Comparison of ENCODE assay signal across 15 cellular contexts in genomic region chr19:46945668-46946067, GRCh38.
DNase-seq lines count a peak whose midpoint lies in the region; ATAC-seq, FAIRE-seq and TF ChIP-seq lines count a peak whose summit lies in the region.
"Had no signal": no experiment of that assay in that cellular context is flagged by ENCODE, and none has a peak within 500 bp of the region (broad histone marks: within the 10 kb centered on the region; RNA-seq: fewer than 3 reads in every experiment).

No MANE protein-coding gene starts in this region.

- no peaks in the 10 kb centered on the region for H3K27me3 Mint-ChIP-seq in astrocyte (ENCODE audit: low read depth, unreplicated experiment)
- H3K27me3 Mint-ChIP-seq: B cell; stimulated activated naive CD8-positive, alpha-beta T cell treated with anti-CD3 and anti-CD28 coated beads, Interleukin-15, amount 100 ng/mL, for 72 hours had no signal

- peak overlapping the region; percentile 51 for H3K27ac ChIP-seq in A673 (ENCODE audit: low read depth, low read length, poor library complexity, severe bottlenecking)
- H3K27ac ChIP-seq in astrocyte (ENCODE audit: low read depth, low read length), result peak overlapping the region; percentile 13
- H3K27ac ChIP-seq in right cardiac atrium (ENCODE audit: low read length), result peak overlapping the region; percentile 66
- H3K27ac ChIP-seq in prostate gland, result peak overlapping the region; percentile 8 to 26
- H3K27ac ChIP-seq: HL-60 had no signal

- H3K27me3 ChIP-seq in A673 (replicated peaks; ENCODE audit: insufficient read depth, low read depth, low read length, poor library complexity), result no peaks in the 10 kb centered on the region
- H3K27me3 ChIP-seq in astrocyte (ENCODE audit: insufficient read depth, low read length), result no peaks in the 10 kb centered on the region
- no peaks in the 10 kb centered on the region for H3K27me3 ChIP-seq in right cardiac atrium (ENCODE audit: control insufficient read depth, insufficient read depth)
- no peaks in the 10 kb centered on the region for H3K27me3 ChIP-seq in prostate gland (replicated peaks; ENCODE audit: insufficient read depth)

- FAIRE-seq in astrocyte (lab: Jason Lieb, UNC), result no peak
- no peak for FAIRE-seq in GM12891 (lab: Jason Lieb, UNC)
- FAIRE-seq: GM19239 had no signal

- ATAC-seq in right cardiac atrium, result peak; percentile 68
- no peak for ATAC-seq in HG02610 (IDR thresholded peaks at IDR 0.05; ENCODE audit: unreplicated experiment)
- ATAC-seq: stimulated activated naive CD8-positive, alpha-beta T cell treated with anti-CD3 and anti-CD28 coated beads, Interleukin-15, amount 100 ng/mL, for 72 hours had no signal

- peak overlapping the region; percentile 65 for H3K4me2 ChIP-seq in astrocyte (ENCODE audit: low read length)

- peaks cover 30% of the 10 kb centered on the region for H3K4me1 Mint-ChIP-seq in astrocyte (ENCODE audit: low read depth, unreplicated experiment)

- CTCF ChIA-PET in A673 (lab: Charles Lee), result no interaction called here

- intact Hi-C loops in A673 (cut with micrococcal nuclease; ENCODE audit: unreplicated experiment), result no loop called here
- intact Hi-C loops in right cardiac atrium (cut with DNase I), result no loop called here
- intact Hi-C loops in prostate gland (cut with DNase I), result no loop called here

- no peak overlapping the region for H3K27ac Mint-ChIP-seq in astrocyte (ENCODE audit: unreplicated experiment)
- H3K27ac Mint-ChIP-seq: B cell had no signal

- H3K4me1 ChIP-seq in A673 (ENCODE audit: insufficient read depth, low read length, poor library complexity, severe bottlenecking) (peaks cover 31% of the 10 kb centered on the region), astrocyte (ENCODE audit: insufficient read depth, low read length) (peaks cover 24% of the 10 kb centered on the region), right cardiac atrium (ENCODE audit: control insufficient read depth, insufficient read depth, low read length) (peaks cover 24% of the 10 kb centered on the region), prostate gland (replicated peaks) (peaks cover 12% of the 10 kb centered on the region)

- TF ChIP-seq CTCF in A673 (conservative IDR thresholded peaks at IDR 0.05; ENCODE audit: low read depth, low read length) (no peak), astrocyte (IDR thresholded peaks at IDR 0.05; ENCODE audit: insufficient read depth, low read depth, low read length) (no peak), prostate gland (IDR thresholded peaks at IDR 0.05) (no peak)

- WGBS in right cardiac atrium, result 30% methylated on average over 4 of the region's 4 CpGs
- WGBS in prostate gland, result 47% methylated on average over 4 of the region's 4 CpGs

- H3K4me3 ChIP-seq in A673 (ENCODE audit: low read depth, low read length, poor library complexity, severe bottlenecking) (no peak overlapping the region), astrocyte (ENCODE audit: insufficient read depth, low read depth, low read length) (no peak overlapping the region), right cardiac atrium (ENCODE audit: low read length) (no peak overlapping the region), prostate gland (no peak overlapping the region)

- peak overlapping the region; percentile 24 for H3K9ac ChIP-seq in astrocyte (ENCODE audit: low read length)

- no peak for TF ChIP-seq POLR2A in prostate gland (IDR thresholded peaks at IDR 0.05)
- no peak for TF ChIP-seq POLR2A in GM12891 (IDR thresholded peaks at IDR 0.05; ENCODE audit: low read depth, low read length)

- H3K36me3 Mint-ChIP-seq in astrocyte (ENCODE audit: low read depth, unreplicated experiment), result peaks cover 33% of the 10 kb centered on the region

- H3K4me3 Mint-ChIP-seq in astrocyte (ENCODE audit: unreplicated experiment), result no peak overlapping the region
- H3K4me3 Mint-ChIP-seq: B cell; stimulated activated naive CD8-positive, alpha-beta T cell treated with anti-CD3 and anti-CD28 coated beads, Interleukin-15, amount 100 ng/mL, for 72 hours had no signal

- no peak overlapping the region for H2AFZ ChIP-seq in astrocyte (ENCODE audit: low read depth, low read length)

- peaks cover 44% of the 10 kb centered on the region for H4K20me1 ChIP-seq in astrocyte (ENCODE audit: insufficient read depth, low read length)

- H3K36me3 ChIP-seq in A673 (ENCODE audit: insufficient read depth, low read length, poor library complexity, severe bottlenecking) (no peaks in the 10 kb centered on the region), astrocyte (ENCODE audit: insufficient read depth, low read length) (no peaks in the 10 kb centered on the region), prostate gland (no peaks in the 10 kb centered on the region)

- H3K9me3 ChIP-seq in A673 (ENCODE audit: low read depth, low read length, poor library complexity, severe bottlenecking), result no peaks in the 10 kb centered on the region
- H3K9me3 ChIP-seq in astrocyte (ENCODE audit: insufficient read depth, low read depth, low read length), result no peaks in the 10 kb centered on the region
- H3K9me3 ChIP-seq in right cardiac atrium (ENCODE audit: control insufficient read depth, low read length), result no peaks in the 10 kb centered on the region
- no peaks in the 10 kb centered on the region for H3K9me3 ChIP-seq in prostate gland

- DNase-seq in A673 (ENCODE audit: low spot score) (no peak), astrocyte (ENCODE audit: low read depth) (no peak), right cardiac atrium (no peak), prostate gland (ENCODE audit: low spot score) (no peak), NCI-H1694 (lab: John Stamatoyannopoulos, UW) (no peak), GM12891 (ENCODE audit: insufficient read length, low spot score) (no peak)
- DNase-seq in stimulated activated CD4-positive, alpha-beta T cell treated with anti-CD3 and anti-CD28 coated beads, Interleukin-4, amount 100 ng/mL, for 24 hours, result no peak
- DNase-seq: activated effector memory CD4-positive, alpha-beta T cell treated with Interleukin-2 at 50 U/mL for 16 hours; effector CD8-positive, alpha-beta T cell; kidney glomerular epithelial cell; stimulated activated naive CD8-positive, alpha-beta T cell treated with anti-CD3 and anti-CD28 coated beads, Interleukin-15, amount 100 ng/mL, for 72 hours had no signal

- BruUV-seq in A673 (replicated peaks; lab: Mats Ljungman, UMichigan), result no TSS peak

- H3K9me3 Mint-ChIP-seq in astrocyte (ENCODE audit: unreplicated experiment), result no peaks in the 10 kb centered on the region
- H3K9me3 Mint-ChIP-seq: stimulated activated naive CD8-positive, alpha-beta T cell treated with anti-CD3 and anti-CD28 coated beads, Interleukin-15, amount 100 ng/mL, for 72 hours had no signal

- H3K79me2 ChIP-seq in astrocyte (ENCODE audit: insufficient read depth, low read length), result peaks cover 60% of the 10 kb centered on the region

- POLR2A ChIA-PET in A673 (lab: Charles Lee; ENCODE audit: low non-redundant PET), result interaction anchor here (0.5 kb wide), 2 partner anchors 85 to 113 kb away, joined by 4 to 6 read pairs; partner anchors contain the start of gene ARHGAP35

TF ChIP-seq in GM12891, 5 proteins besides CTCF, POLR2A, EP300 and RAD21:
- TF ChIP-seq POU2F2 (IDR thresholded peaks at IDR 0.05; ENCODE audit: low read depth, low read length) (no peak), TAF1 (IDR thresholded peaks at IDR 0.05; ENCODE audit: low read depth, low read length) (no peak), SPI1 (IDR thresholded peaks at IDR 0.05; ENCODE audit: low read depth, low read length) (no peak), POLR2AphosphoS5 (IDR thresholded peaks at IDR 0.05; ENCODE audit: low read depth, low read length) (no peak), PAX5 (IDR thresholded peaks at IDR 0.05; ENCODE audit: insufficient read depth, low read length, severe bottlenecking) (no peak)
TF ChIP-seq in GM12891: peak in this region for 0.

Comparison
In these comparisons a context has a peak if more than half of its experiments do, and no peak if none do; other contexts are left out.
1. H3K27ac ChIP-seq: peak in every context shown above with its lines; median percentile 66 in right cardiac atrium; 51 in A673; 17 in prostate gland; 13 in astrocyte.